17 cellular contexts compared by ENCODE assay signal in genomic region chr2:39724828-39725144, GRCh38. TPM values are rescaled to one million over a fixed set of nuclear protein-coding genes. Genes with fewer than 3 reads are reported as not detected.
A peak's percentile ranks its signal among the peaks of the same experiment; 100 is the strongest.
DNase-seq lines count a peak whose midpoint lies in the region; TF ChIP-seq lines count a peak whose summit lies in the region.
"Had no signal": no experiment of that assay in that cellular context is flagged by ENCODE, and none has a peak within 500 bp of the region (broad histone marks: within the 10 kb centered on the region; RNA-seq: fewer than 3 reads in every experiment).

No MANE protein-coding gene starts in this region.

- H3K4me3 ChIP-seq in ascending aorta (no peak overlapping the region), prostate gland (peak overlapping the region in 1 of 2 donors; percentile 6)
- H3K4me3 ChIP-seq: BLaER1 had no signal

- H3K36me3 ChIP-seq in ascending aorta = no peaks in the 10 kb centered on the region
- no peaks in the 10 kb centered on the region for H3K36me3 ChIP-seq in prostate gland

- peak overlapping the region; percentile 23 to 60 for H3K27ac ChIP-seq in ascending aorta
- H3K27ac ChIP-seq in prostate gland = peak overlapping the region; percentile 72 to 75
- H3K27ac ChIP-seq: 22Rv1, BLaER1 had no signal

- intact Hi-C loops in ascending aorta (cut with DNase I) (loop anchor here (5.0 kb wide), 1 partner anchor 57 kb away; the partner anchor contains the start of gene TMEM178A), prostate gland (cut with DNase I) (no loop called here)

- H3K27me3 ChIP-seq in ascending aorta (no peaks in the 10 kb centered on the region), prostate gland (replicated peaks; ENCODE audit: insufficient read depth) (no peaks in the 10 kb centered on the region)
- H3K27me3 ChIP-seq: BLaER1 had no signal

- TF ChIP-seq CTCF in ascending aorta (IDR thresholded peaks at IDR 0.05) (no peak), prostate gland (IDR thresholded peaks at IDR 0.05) (no peak)

- DNase-seq in DMS53 (lab: John Stamatoyannopoulos, UW) (peak; percentile 11), DMS53 treated with DMSO at 0.1 percent for 48 hours (lab: John Stamatoyannopoulos, UW; ENCODE audit: unreplicated experiment) (no peak), ascending aorta (ENCODE audit: low spot score in 2 of 2) (no peak), glomerular visceral epithelial cell (ENCODE audit: extremely low spot score) (peak; percentile 49), prostate gland (ENCODE audit: low spot score) (peak; percentile 35), cortex of kidney (lab: John Stamatoyannopoulos, UW) (no peak), NCI-H2029 (lab: John Stamatoyannopoulos, UW) (no peak)
- no peak for DNase-seq in activated CD4-positive, alpha-beta T cell treated with anti-CD3 and anti-CD28 coated beads, Interleukin-2, amount 50 U/mL, for 1 hour
- DNase-seq: CD8-positive, alpha-beta memory T cell; H9; NCI-H1048; NCI-H146; NCI-H69; NK-92 treated with Interleukin-12 subunit alpha and Interleukin-12 subunit beta, amount 100 ng/mL, for 24 hours; OCI-M1 had no signal

- H3K9me3 ChIP-seq in ascending aorta = no peaks in the 10 kb centered on the region
- no peaks in the 10 kb centered on the region for H3K9me3 ChIP-seq in prostate gland
- H3K9me3 ChIP-seq: BLaER1 had no signal

- no peak for TF ChIP-seq POLR2A in prostate gland (IDR thresholded peaks at IDR 0.05)

- 42% methylated on average over 4 of the region's 4 CpGs for WGBS in prostate gland

- H3K4me1 ChIP-seq in ascending aorta (peaks cover under 1 to 30% of the 10 kb centered on the region in 2 donors), prostate gland (replicated peaks) (peaks cover 9% of the 10 kb centered on the region)

RNA-seq across cellular contexts. Expression of gene THUMPD2, which starts 54.3 kb away (rescaled TPM):
- 13.0 TPM for total RNA-seq in ascending aorta
- total RNA-seq in prostate gland = 10 to 100 TPM; 16.7 to 17.0 TPM

RNA-seq across cellular contexts. Expression of gene TMEM178A, which starts 59.1 kb away (rescaled TPM):
- total RNA-seq in ascending aorta (29.5 TPM), prostate gland (1 to 10 TPM; 2.6 to 6.9 TPM)
- total RNA-seq: CD8-positive, alpha-beta memory T cell had no signal

Comparison
In these comparisons a context has a peak if more than half of its experiments do, and no peak if none do; other contexts are left out.
1. DNase-seq: peak in DMS53 (single experiment), glomerular visceral epithelial cell (single experiment) and prostate gland (single experiment); none in DMS53 treated with DMSO at 0.1 percent for 48 hours (single experiment), ascending aorta (0 of 2), cortex of kidney (single experiment), NCI-H2029 (single experiment) and activated CD4-positive, alpha-beta T cell treated with anti-CD3 and anti-CD28 coated beads, Interleukin-2, amount 50 U/mL, for 1 hour (single experiment).